ENCODE assay signal across 14 cellular contexts in genomic region chr21:35178812-35179211, GRCh38.
DNase-seq lines count a peak whose midpoint lies in the region; ATAC-seq and TF ChIP-seq lines count a peak whose summit lies in the region.
"Had no signal": no experiment of that assay in that cellular context is flagged by ENCODE, and none has a peak within 500 bp of the region (broad histone marks: within the 10 kb centered on the region; RNA-seq: fewer than 3 reads in every experiment).

No MANE protein-coding gene starts in this region.

- H2BK12ac ChIP-seq in mesenchymal stem cell (ENCODE audit: low read length in 2 of 2): no peak overlapping the region

- H3K27ac Mint-ChIP-seq in activated T-helper 17 cell treated with anti-CD3 and anti-CD28 coated beads, Interleukin-2, amount 50 U/mL, for 72 hours: peak overlapping the region; percentile 59
- H3K27ac Mint-ChIP-seq: CD8-positive, alpha-beta memory T cell had no signal

- intact Hi-C loops in lower lobe of right lung (cut with DNase I): no loop called here

- ATAC-seq in activated T-helper 17 cell treated with anti-CD3 and anti-CD28 coated beads, Interleukin-2, amount 50 U/mL, for 72 hours (replicated peaks): peak; percentile 99
- ATAC-seq in lower lobe of right lung: no peak
- ATAC-seq: left colon, sciatic nerve had no signal

- H4K91ac ChIP-seq in mesenchymal stem cell (ENCODE audit: low read length): no peak overlapping the region

- H3K4me1 ChIP-seq in mesenchymal stem cell (ENCODE audit: control insufficient read depth, insufficient read depth, low read depth, low read length) (no peaks in the 10 kb centered on the region), lower lobe of right lung (no peaks in the 10 kb centered on the region)
- H3K4me1 ChIP-seq: testis had no signal

- H3K27ac ChIP-seq in mesenchymal stem cell (ENCODE audit: low read length, poor library complexity, severe bottlenecking) (no peak overlapping the region), lower lobe of right lung (no peak overlapping the region)
- H3K27ac ChIP-seq: testis had no signal

- H2BK120ac ChIP-seq in mesenchymal stem cell (ENCODE audit: low read depth, low read length): no peak overlapping the region

- peaks cover 9% of the 10 kb centered on the region for H3K9me3 Mint-ChIP-seq in activated T-helper 17 cell treated with anti-CD3 and anti-CD28 coated beads, Interleukin-2, amount 50 U/mL, for 72 hours
- H3K9me3 Mint-ChIP-seq: CD8-positive, alpha-beta memory T cell had no signal

- H3K4me2 ChIP-seq in mesenchymal stem cell (ENCODE audit: low read length, poor library complexity, severe bottlenecking): no peak overlapping the region

- no peak overlapping the region for H4K8ac ChIP-seq in mesenchymal stem cell (ENCODE audit: low read length)

- no peaks in the 10 kb centered on the region for H3K79me1 ChIP-seq in mesenchymal stem cell (replicated peaks; ENCODE audit: low read length, poor library complexity, severe bottlenecking)

- no peak overlapping the region for H2BK5ac ChIP-seq in mesenchymal stem cell (ENCODE audit: low read depth, low read length, poor library complexity, severe bottlenecking)

- H3K27me3 ChIP-seq in mesenchymal stem cell (ENCODE audit: control insufficient read depth in 1 of 2, insufficient read depth in 1 of 2, low read length in 2 of 2): no peaks in the 10 kb centered on the region
- no peaks in the 10 kb centered on the region for H3K27me3 ChIP-seq in lower lobe of right lung (ENCODE audit: low read depth)
- H3K27me3 ChIP-seq: testis had no signal

- 49% methylated on average over 1 of the region's 1 CpG for WGBS in mesenchymal stem cell

- no peak overlapping the region for H3K14ac ChIP-seq in mesenchymal stem cell (ENCODE audit: low read length in 2 of 2)

- no peaks in the 10 kb centered on the region for H3K27me3 Mint-ChIP-seq in activated T-helper 17 cell treated with anti-CD3 and anti-CD28 coated beads, Interleukin-2, amount 50 U/mL, for 72 hours

- H3K36me3 ChIP-seq in mesenchymal stem cell (ENCODE audit: control insufficient read depth in 1 of 2, insufficient read depth in 2 of 2, low read depth in 1 of 2, low read length in 2 of 2) (no peaks in the 10 kb centered on the region), lower lobe of right lung (no peaks in the 10 kb centered on the region)

- peak overlapping the region in 1 of 2 experiments; percentile 37 for H3K18ac ChIP-seq in mesenchymal stem cell (ENCODE audit: low read depth in 1 of 2, low read length in 2 of 2)

- H2AFZ ChIP-seq in mesenchymal stem cell (ENCODE audit: low read depth, low read length): no peak overlapping the region

- H2AK5ac ChIP-seq in mesenchymal stem cell (ENCODE audit: low read length, severe bottlenecking): no peak overlapping the region

- H3K36me3 Mint-ChIP-seq in activated T-helper 17 cell treated with anti-CD3 and anti-CD28 coated beads, Interleukin-2, amount 50 U/mL, for 72 hours (ENCODE audit: low read depth): no peaks in the 10 kb centered on the region

- H3K4me3 Mint-ChIP-seq in activated T-helper 17 cell treated with anti-CD3 and anti-CD28 coated beads, Interleukin-2, amount 50 U/mL, for 72 hours: peak overlapping the region; percentile 14
- H3K4me3 Mint-ChIP-seq: CD8-positive, alpha-beta memory T cell; neural crest cell had no signal

- peaks cover 3% of the 10 kb centered on the region for H3K9me3 ChIP-seq in mesenchymal stem cell (ENCODE audit: control insufficient read depth, low read length)
- no peaks in the 10 kb centered on the region for H3K9me3 ChIP-seq in lower lobe of right lung
- H3K9me3 ChIP-seq: testis had no signal

- H3K4me3 ChIP-seq in mesenchymal stem cell (ENCODE audit: insufficient read depth in 1 of 2, low read depth in 1 of 2, low read length in 2 of 2): no peak overlapping the region
- no peak overlapping the region for H3K4me3 ChIP-seq in lower lobe of right lung
- H3K4me3 ChIP-seq: testis had no signal

- no peak overlapping the region for H2BK15ac ChIP-seq in mesenchymal stem cell (ENCODE audit: low read depth, poor library complexity, severe bottlenecking)

- DNase-seq in Daoy (ENCODE audit: low read depth): peak; percentile 69
- DNase-seq in HS-5 (ENCODE audit: low read depth): peak; percentile 64
- peak; percentile 37 for DNase-seq in mesenchymal stem cell
- DNase-seq in NCI-H2171 treated with DMSO at 0.1 percent for 48 hours (lab: John Stamatoyannopoulos, UW): no peak
- DNase-seq in lower lobe of right lung: no peak
- no peak for DNase-seq in 8988T
- DNase-seq: CD8-positive, alpha-beta memory T cell; effector CD4-positive, alpha-beta T cell; glutamatergic neuron; left colon; testis had no signal

- H3K9ac ChIP-seq in mesenchymal stem cell (ENCODE audit: low read length): no peak overlapping the region

- no peak overlapping the region for H3K23ac ChIP-seq in mesenchymal stem cell (ENCODE audit: low read length in 2 of 2)

- no peak for TF ChIP-seq CTCF in lower lobe of right lung (IDR thresholded peaks at IDR 0.05)

- H3K4ac ChIP-seq in mesenchymal stem cell (ENCODE audit: low read depth in 1 of 2, low read length in 2 of 2): no peak overlapping the region

- H3K4me1 Mint-ChIP-seq in activated T-helper 17 cell treated with anti-CD3 and anti-CD28 coated beads, Interleukin-2, amount 50 U/mL, for 72 hours: peaks cover 18% of the 10 kb centered on the region
- H3K4me1 Mint-ChIP-seq: CD8-positive, alpha-beta memory T cell; neural crest cell had no signal

Comparison
In these comparisons a context has a peak if more than half of its experiments do, and no peak if none do; other contexts are left out.
1. DNase-seq: peak in Daoy (single experiment), HS-5 (single experiment) and mesenchymal stem cell (single experiment); none in NCI-H2171 treated with DMSO at 0.1 percent for 48 hours (single experiment), lower lobe of right lung (single experiment) and 8988T (single experiment).